ENCODE assay signal across 2 cellular contexts in the genomic region with DNA sequence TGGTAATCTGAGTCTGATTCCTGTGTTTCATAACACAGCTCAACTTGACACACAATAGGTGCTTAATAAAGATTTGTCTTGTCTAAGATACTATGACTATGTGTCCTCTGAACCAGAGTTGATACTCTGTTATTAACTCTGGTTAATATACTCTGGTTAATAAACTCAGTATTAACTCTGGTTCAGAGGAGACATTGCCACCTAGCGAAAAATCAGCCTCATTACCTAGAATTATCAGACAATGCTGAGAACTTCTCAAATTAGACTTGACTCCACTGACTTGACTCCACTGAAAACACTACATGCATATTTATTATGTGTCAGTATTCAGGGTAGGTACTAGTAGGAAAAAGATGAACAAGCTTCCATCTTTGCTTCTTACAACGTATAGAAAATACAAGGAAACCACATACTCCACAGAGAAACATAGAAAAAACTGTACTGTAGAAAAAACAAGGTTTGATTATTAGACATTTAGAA.
TF ChIP-seq lines count a peak whose summit lies in the region.

No MANE protein-coding gene starts in this region.

TF ChIP-seq in HCT116, 20 proteins besides CTCF, POLR2A, EP300 and RAD21 (continued from another document):
- TF ChIP-seq, protein P1, sequence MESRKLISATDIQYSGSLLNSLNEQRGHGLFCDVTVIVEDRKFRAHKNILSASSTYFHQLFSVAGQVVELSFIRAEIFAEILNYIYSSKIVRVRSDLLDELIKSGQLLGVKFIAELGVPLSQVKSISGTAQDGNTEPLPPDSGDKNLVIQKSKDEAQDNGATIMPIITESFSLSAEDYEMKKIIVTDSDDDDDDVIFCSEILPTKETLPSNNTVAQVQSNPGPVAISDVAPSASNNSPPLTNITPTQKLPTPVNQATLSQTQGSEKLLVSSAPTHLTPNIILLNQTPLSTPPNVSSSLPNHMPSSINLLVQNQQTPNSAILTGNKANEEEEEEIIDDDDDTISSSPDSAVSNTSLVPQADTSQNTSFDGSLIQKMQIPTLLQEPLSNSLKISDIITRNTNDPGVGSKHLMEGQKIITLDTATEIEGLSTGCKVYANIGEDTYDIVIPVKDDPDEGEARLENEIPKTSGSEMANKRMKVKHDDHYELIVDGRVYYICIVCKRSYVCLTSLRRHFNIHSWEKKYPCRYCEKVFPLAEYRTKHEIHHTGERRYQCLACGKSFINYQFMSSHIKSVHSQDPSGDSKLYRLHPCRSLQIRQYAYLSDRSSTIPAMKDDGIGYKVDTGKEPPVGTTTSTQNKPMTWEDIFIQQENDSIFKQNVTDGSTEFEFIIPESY (IDR thresholded peaks at IDR 0.05; ENCODE audit: extremely low read depth, insufficient replicate concordance, low read length) = no peak
- TF ChIP-seq ELF1 (IDR thresholded peaks at IDR 0.05; ENCODE audit: borderline replicate concordance, low read depth) (no peak), EGR1 (IDR thresholded peaks at IDR 0.05; ENCODE audit: low read depth) (no peak), ZNF274 (IDR thresholded peaks at IDR 0.05; ENCODE audit: low read depth, low read length) (no peak)

TF ChIP-seq in SK-N-SH treated with all-trans-retinoic acid at 6 μM for 48 hours, 23 proteins besides CTCF, POLR2A, EP300 and RAD21 (continued from another document):
- TF ChIP-seq, protein P2, sequence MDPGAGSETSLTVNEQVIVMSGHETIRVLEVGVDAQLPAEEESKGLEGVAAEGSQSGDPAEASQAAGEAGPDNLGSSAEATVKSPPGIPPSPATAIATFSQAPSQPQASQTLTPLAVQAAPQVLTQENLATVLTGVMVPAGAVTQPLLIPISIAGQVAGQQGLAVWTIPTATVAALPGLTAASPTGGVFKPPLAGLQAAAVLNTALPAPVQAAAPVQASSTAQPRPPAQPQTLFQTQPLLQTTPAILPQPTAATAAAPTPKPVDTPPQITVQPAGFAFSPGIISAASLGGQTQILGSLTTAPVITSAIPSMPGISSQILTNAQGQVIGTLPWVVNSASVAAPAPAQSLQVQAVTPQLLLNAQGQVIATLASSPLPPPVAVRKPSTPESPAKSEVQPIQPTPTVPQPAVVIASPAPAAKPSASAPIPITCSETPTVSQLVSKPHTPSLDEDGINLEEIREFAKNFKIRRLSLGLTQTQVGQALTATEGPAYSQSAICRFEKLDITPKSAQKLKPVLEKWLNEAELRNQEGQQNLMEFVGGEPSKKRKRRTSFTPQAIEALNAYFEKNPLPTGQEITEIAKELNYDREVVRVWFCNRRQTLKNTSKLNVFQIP (CRISPR knock-in tag; IDR thresholded peaks at IDR 0.05; ENCODE audit: borderline replicate concordance, low read depth) = no peak
- TF ChIP-seq ZNF8 (CRISPR knock-in tag; IDR thresholded peaks at IDR 0.05) (no peak), SNAI2 (CRISPR knock-in tag; IDR thresholded peaks at IDR 0.05) (no peak), CREB5 (CRISPR knock-in tag; IDR thresholded peaks at IDR 0.05; ENCODE audit: low read depth) (no peak), PATZ1 (CRISPR knock-in tag; IDR thresholded peaks at IDR 0.05; ENCODE audit: borderline replicate concordance) (no peak), ZNF70 (CRISPR knock-in tag; IDR thresholded peaks at IDR 0.05) (no peak), TSHZ2 (CRISPR knock-in tag; IDR thresholded peaks at IDR 0.05) (no peak), ISL1 (CRISPR knock-in tag; IDR thresholded peaks at IDR 0.05) (no peak), TCF4 (CRISPR knock-in tag; IDR thresholded peaks at IDR 0.05; ENCODE audit: borderline replicate concordance) (no peak), ARNTL (CRISPR knock-in tag; IDR thresholded peaks at IDR 0.05; ENCODE audit: borderline replicate concordance, low read depth) (no peak), PPARA (CRISPR knock-in tag; IDR thresholded peaks at IDR 0.05; ENCODE audit: borderline replicate concordance) (no peak)
